ENCODE assay signal across 24 cellular contexts in genomic region chr22:44153705-44154104, GRCh38. TPM values are rescaled to one million over a fixed set of nuclear protein-coding genes. Genes with fewer than 3 reads are reported as not detected.
"Had no signal": no experiment of that assay in that cellular context is flagged by ENCODE, and none has a peak within 500 bp of the region (broad histone marks: within the 10 kb centered on the region; RNA-seq: fewer than 3 reads in every experiment).

No MANE protein-coding gene starts in this region.

- ATAC-seq: activated CD4-positive, CD25-positive, alpha-beta regulatory T cell treated with anti-CD3 and anti-CD28 coated beads, Interleukin-2, amount 50 U/mL, for 24 hours; activated CD8-positive, alpha-beta T cell treated with anti-CD3 and anti-CD28 coated beads, Interleukin-2, amount 10 ng/mL, durations not matched to agents 7 days and 5 days; K562; Panc1 had no signal

- H3K27me3 Mint-ChIP-seq: activated naive CD4-positive, alpha-beta T cell treated with anti-CD3 and anti-CD28 coated beads, Interleukin-2, amount 50 U/mL, for 24 hours; activated T-cell treated with anti-CD3 and anti-CD28 coated beads, Interleukin-2, amount 50 U/mL, for 24 hours had no signal

- H3K9me3 Mint-ChIP-seq: activated naive CD4-positive, alpha-beta T cell treated with anti-CD3 and anti-CD28 coated beads, Interleukin-2, amount 50 U/mL, for 24 hours; activated T-cell treated with anti-CD3 and anti-CD28 coated beads, Interleukin-2, amount 50 U/mL, for 24 hours; activated T-helper 1 cell treated with anti-CD3 and anti-CD28 coated beads, Interleukin-12 subunit alpha, Interleukin-12 subunit beta, Interleukin-2, Interleukin-4 antibody, amounts not matched to agents 30 ng/mL and 10 ng/mL and 1 ng/mL, durations not matched to agents 14 hours and 24 hours and 36 hours; T-helper 1 cell treated with Interleukin-12 subunit alpha and Interleukin-12 subunit beta and Interleukin-4 antibody, amounts not matched to agents 30 μg/mL and 1 μg/mL, for 36 hours had no signal

- DNase-seq: activated CD4-positive, alpha-beta T cell treated with anti-CD3 and anti-CD28 coated beads for 48 hours; activated CD4-positive, alpha-beta T cell treated with anti-CD3 and anti-CD28 coated beads, Interleukin-2, amount 50 U/mL, for 4 hours; activated effector memory CD4-positive, alpha-beta T cell treated with Interleukin-2 at 50 U/mL for 16 hours; activated naive CD4-positive, alpha-beta T cell; activated T-cell treated with anti-CD3 and anti-CD28 coated beads, Interleukin-2, amount 50 U/mL, for 24 hours; caudate nucleus; Karpas-422; NCI-H1048; NCI-H146; NCI-H2029 treated with DMSO at 0.1 percent for 48 hours; NCI-H345; NCI-H510A treated with DMSO at 0.1 percent for 48 hours; NCI-H69; NK-92 treated with Interleukin-12 subunit alpha and Interleukin-12 subunit beta, amount 100 ng/mL, for 24 hours; OCI-M1; RPMI8226; SHP77 had no signal

- H3K27ac Mint-ChIP-seq: activated CD8-positive, alpha-beta T cell treated with anti-CD3 and anti-CD28 coated beads, Interleukin-2, amount 10 ng/mL, durations not matched to agents 7 days and 5 days; activated naive CD4-positive, alpha-beta T cell treated with anti-CD3 and anti-CD28 coated beads, Interleukin-2, amount 50 U/mL, for 24 hours; activated T-cell treated with anti-CD3 and anti-CD28 coated beads, Interleukin-2, amount 50 U/mL, for 24 hours; activated T-helper 1 cell treated with anti-CD3 and anti-CD28 coated beads, Interleukin-12 subunit alpha, Interleukin-12 subunit beta, Interleukin-2, Interleukin-4 antibody, amounts not matched to agents 30 ng/mL and 10 ng/mL and 1 ng/mL, durations not matched to agents 14 hours and 24 hours and 36 hours; T-helper 1 cell treated with Interleukin-12 subunit alpha and Interleukin-12 subunit beta and Interleukin-4 antibody, amounts not matched to agents 30 μg/mL and 1 μg/mL, for 36 hours had no signal

- H3K4me3 Mint-ChIP-seq: activated CD8-positive, alpha-beta T cell treated with anti-CD3 and anti-CD28 coated beads, Interleukin-2, amount 10 ng/mL, durations not matched to agents 7 days and 5 days; activated naive CD4-positive, alpha-beta T cell treated with anti-CD3 and anti-CD28 coated beads, Interleukin-2, amount 50 U/mL, for 24 hours; activated T-cell treated with anti-CD3 and anti-CD28 coated beads, Interleukin-2, amount 50 U/mL, for 24 hours; activated T-helper 1 cell treated with anti-CD3 and anti-CD28 coated beads, Interleukin-12 subunit alpha, Interleukin-12 subunit beta, Interleukin-2, Interleukin-4 antibody, amounts not matched to agents 30 ng/mL and 10 ng/mL and 1 ng/mL, durations not matched to agents 14 hours and 24 hours and 36 hours; T-helper 1 cell treated with Interleukin-12 subunit alpha and Interleukin-12 subunit beta and Interleukin-4 antibody, amounts not matched to agents 30 μg/mL and 1 μg/mL, for 36 hours had no signal

- H3K4me1 Mint-ChIP-seq: activated naive CD4-positive, alpha-beta T cell treated with anti-CD3 and anti-CD28 coated beads, Interleukin-2, amount 50 U/mL, for 24 hours had no signal

- H3K36me3 Mint-ChIP-seq: activated naive CD4-positive, alpha-beta T cell treated with anti-CD3 and anti-CD28 coated beads, Interleukin-2, amount 50 U/mL, for 24 hours had no signal

- FAIRE-seq: K562 had no signal

RNA-seq across cellular contexts. Expression of gene PARVG, which starts 27.0 kb away (rescaled TPM):
- polyA plus RNA-seq: K562 had no signal
